ENCODE assay signal across 1 cellular context in genomic region chr19:41887711-41888382, GRCh38.
A peak's percentile ranks its signal among the peaks of the same experiment; 100 is the strongest.
TF ChIP-seq lines count a peak whose summit lies in the region.

No MANE protein-coding gene starts in this region.

TF ChIP-seq in HepG2, 621 proteins besides CTCF, POLR2A, EP300 and RAD21 (continued from another document and continues in another):
- TF ChIP-seq, protein P1, sequence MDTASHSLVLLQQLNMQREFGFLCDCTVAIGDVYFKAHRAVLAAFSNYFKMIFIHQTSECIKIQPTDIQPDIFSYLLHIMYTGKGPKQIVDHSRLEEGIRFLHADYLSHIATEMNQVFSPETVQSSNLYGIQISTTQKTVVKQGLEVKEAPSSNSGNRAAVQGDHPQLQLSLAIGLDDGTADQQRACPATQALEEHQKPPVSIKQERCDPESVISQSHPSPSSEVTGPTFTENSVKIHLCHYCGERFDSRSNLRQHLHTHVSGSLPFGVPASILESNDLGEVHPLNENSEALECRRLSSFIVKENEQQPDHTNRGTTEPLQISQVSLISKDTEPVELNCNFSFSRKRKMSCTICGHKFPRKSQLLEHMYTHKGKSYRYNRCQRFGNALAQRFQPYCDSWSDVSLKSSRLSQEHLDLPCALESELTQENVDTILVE (CRISPR knock-in tag; IDR thresholded peaks at IDR 0.05): 0 out of 2 replicates have a peak, but pooled peaks have one; percentile 51
- TF ChIP-seq ZNF800 (CRISPR knock-in tag; IDR thresholded peaks at IDR 0.05): no peak
- TF ChIP-seq ZNF564 (CRISPR knock-in tag; IDR thresholded peaks at IDR 0.05): no peak
- TF ChIP-seq, protein P2, sequence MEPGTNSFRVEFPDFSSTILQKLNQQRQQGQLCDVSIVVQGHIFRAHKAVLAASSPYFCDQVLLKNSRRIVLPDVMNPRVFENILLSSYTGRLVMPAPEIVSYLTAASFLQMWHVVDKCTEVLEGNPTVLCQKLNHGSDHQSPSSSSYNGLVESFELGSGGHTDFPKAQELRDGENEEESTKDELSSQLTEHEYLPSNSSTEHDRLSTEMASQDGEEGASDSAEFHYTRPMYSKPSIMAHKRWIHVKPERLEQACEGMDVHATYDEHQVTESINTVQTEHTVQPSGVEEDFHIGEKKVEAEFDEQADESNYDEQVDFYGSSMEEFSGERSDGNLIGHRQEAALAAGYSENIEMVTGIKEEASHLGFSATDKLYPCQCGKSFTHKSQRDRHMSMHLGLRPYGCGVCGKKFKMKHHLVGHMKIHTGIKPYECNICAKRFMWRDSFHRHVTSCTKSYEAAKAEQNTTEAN (CRISPR knock-in tag; conservative IDR thresholded peaks at IDR 0.05): no peak; the same call in 1 of the 2 replicates
- TF ChIP-seq, protein P3, sequence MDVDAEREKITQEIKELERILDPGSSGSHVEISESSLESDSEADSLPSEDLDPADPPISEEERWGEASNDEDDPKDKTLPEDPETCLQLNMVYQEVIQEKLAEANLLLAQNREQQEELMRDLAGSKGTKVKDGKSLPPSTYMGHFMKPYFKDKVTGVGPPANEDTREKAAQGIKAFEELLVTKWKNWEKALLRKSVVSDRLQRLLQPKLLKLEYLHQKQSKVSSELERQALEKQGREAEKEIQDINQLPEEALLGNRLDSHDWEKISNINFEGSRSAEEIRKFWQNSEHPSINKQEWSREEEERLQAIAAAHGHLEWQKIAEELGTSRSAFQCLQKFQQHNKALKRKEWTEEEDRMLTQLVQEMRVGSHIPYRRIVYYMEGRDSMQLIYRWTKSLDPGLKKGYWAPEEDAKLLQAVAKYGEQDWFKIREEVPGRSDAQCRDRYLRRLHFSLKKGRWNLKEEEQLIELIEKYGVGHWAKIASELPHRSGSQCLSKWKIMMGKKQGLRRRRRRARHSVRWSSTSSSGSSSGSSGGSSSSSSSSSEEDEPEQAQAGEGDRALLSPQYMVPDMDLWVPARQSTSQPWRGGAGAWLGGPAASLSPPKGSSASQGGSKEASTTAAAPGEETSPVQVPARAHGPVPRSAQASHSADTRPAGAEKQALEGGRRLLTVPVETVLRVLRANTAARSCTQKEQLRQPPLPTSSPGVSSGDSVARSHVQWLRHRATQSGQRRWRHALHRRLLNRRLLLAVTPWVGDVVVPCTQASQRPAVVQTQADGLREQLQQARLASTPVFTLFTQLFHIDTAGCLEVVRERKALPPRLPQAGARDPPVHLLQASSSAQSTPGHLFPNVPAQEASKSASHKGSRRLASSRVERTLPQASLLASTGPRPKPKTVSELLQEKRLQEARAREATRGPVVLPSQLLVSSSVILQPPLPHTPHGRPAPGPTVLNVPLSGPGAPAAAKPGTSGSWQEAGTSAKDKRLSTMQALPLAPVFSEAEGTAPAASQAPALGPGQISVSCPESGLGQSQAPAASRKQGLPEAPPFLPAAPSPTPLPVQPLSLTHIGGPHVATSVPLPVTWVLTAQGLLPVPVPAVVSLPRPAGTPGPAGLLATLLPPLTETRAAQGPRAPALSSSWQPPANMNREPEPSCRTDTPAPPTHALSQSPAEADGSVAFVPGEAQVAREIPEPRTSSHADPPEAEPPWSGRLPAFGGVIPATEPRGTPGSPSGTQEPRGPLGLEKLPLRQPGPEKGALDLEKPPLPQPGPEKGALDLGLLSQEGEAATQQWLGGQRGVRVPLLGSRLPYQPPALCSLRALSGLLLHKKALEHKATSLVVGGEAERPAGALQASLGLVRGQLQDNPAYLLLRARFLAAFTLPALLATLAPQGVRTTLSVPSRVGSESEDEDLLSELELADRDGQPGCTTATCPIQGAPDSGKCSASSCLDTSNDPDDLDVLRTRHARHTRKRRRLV (CRISPR knock-in tag; IDR thresholded peaks at IDR 0.05): 0 out of 2 replicates have a peak, but pooled peaks have one; percentile 58
- TF ChIP-seq DR1 (CRISPR knock-in tag; IDR thresholded peaks at IDR 0.05): no peak
- TF ChIP-seq, protein P4, sequence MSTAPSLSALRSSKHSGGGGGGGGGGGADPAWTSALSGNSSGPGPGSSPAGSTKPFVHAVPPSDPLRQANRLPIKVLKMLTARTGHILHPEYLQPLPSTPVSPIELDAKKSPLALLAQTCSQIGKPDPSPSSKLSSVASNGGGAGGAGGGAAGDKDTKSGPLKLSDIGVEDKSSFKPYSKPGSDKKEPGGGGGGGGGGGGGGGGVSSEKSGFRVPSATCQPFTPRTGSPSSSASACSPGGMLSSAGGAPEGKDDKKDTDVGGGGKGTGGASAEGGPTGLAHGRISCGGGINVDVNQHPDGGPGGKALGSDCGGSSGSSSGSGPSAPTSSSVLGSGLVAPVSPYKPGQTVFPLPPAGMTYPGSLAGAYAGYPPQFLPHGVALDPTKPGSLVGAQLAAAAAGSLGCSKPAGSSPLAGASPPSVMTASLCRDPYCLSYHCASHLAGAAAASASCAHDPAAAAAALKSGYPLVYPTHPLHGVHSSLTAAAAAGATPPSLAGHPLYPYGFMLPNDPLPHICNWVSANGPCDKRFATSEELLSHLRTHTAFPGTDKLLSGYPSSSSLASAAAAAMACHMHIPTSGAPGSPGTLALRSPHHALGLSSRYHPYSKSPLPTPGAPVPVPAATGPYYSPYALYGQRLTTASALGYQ (CRISPR knock-in tag; IDR thresholded peaks at IDR 0.05): peak; percentile 78; the same call in 1 of the 2 replicates
- TF ChIP-seq HNRNPL (IDR thresholded peaks at IDR 0.05; ENCODE audit: low read depth, low read length): 0 out of 2 replicates have a peak, but pooled peaks have one; percentile 69
- peak; percentile 98 for TF ChIP-seq CBFB (CRISPR knock-in tag; IDR thresholded peaks at IDR 0.05)
- TF ChIP-seq NR2C2 (CRISPR knock-in tag; IDR thresholded peaks at IDR 0.05; ENCODE audit: borderline replicate concordance): no peak; the same call in 1 of the 2 replicates
- peak; percentile 91 for TF ChIP-seq PHF21A (CRISPR knock-in tag; IDR thresholded peaks at IDR 0.05)
- TF ChIP-seq NFKB2 (CRISPR knock-in tag; IDR thresholded peaks at IDR 0.05; ENCODE audit: borderline replicate concordance): peak; percentile 50; the same call in 1 of the 2 replicates
- no peak for TF ChIP-seq ZNF619 (CRISPR knock-in tag; IDR thresholded peaks at IDR 0.05)
- TF ChIP-seq, protein P5, sequence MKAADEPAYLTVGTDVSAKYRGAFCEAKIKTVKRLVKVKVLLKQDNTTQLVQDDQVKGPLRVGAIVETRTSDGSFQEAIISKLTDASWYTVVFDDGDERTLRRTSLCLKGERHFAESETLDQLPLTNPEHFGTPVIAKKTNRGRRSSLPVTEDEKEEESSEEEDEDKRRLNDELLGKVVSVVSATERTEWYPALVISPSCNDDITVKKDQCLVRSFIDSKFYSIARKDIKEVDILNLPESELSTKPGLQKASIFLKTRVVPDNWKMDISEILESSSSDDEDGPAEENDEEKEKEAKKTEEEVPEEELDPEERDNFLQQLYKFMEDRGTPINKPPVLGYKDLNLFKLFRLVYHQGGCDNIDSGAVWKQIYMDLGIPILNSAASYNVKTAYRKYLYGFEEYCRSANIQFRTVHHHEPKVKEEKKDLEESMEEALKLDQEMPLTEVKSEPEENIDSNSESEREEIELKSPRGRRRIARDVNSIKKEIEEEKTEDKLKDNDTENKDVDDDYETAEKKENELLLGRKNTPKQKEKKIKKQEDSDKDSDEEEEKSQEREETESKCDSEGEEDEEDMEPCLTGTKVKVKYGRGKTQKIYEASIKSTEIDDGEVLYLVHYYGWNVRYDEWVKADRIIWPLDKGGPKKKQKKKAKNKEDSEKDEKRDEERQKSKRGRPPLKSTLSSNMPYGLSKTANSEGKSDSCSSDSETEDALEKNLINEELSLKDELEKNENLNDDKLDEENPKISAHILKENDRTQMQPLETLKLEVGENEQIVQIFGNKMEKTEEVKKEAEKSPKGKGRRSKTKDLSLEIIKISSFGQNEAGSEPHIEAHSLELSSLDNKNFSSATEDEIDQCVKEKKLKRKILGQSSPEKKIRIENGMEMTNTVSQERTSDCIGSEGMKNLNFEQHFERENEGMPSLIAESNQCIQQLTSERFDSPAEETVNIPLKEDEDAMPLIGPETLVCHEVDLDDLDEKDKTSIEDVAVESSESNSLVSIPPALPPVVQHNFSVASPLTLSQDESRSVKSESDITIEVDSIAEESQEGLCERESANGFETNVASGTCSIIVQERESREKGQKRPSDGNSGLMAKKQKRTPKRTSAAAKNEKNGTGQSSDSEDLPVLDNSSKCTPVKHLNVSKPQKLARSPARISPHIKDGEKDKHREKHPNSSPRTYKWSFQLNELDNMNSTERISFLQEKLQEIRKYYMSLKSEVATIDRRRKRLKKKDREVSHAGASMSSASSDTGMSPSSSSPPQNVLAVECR (CRISPR knock-in tag; IDR thresholded peaks at IDR 0.05; ENCODE audit: borderline replicate concordance): peak; percentile 61; the same call in 1 of the 2 replicates
- no peak; the same call in 1 of the 2 replicates for TF ChIP-seq ZNF362 (CRISPR knock-in tag; IDR thresholded peaks at IDR 0.05; ENCODE audit: borderline replicate concordance)
- TF ChIP-seq TGIF2 (CRISPR knock-in tag; IDR thresholded peaks at IDR 0.05): peak; percentile 82
- no peak for TF ChIP-seq NFE2L1 (CRISPR knock-in tag; IDR thresholded peaks at IDR 0.05; ENCODE audit: borderline replicate concordance)
- TF ChIP-seq DMTF1 (CRISPR knock-in tag; IDR thresholded peaks at IDR 0.05): no peak
- TF ChIP-seq MEIS2 (CRISPR knock-in tag; IDR thresholded peaks at IDR 0.05): peak; percentile 60; the same call in 1 of the 2 replicates
- TF ChIP-seq ZNF160 (CRISPR knock-in tag; IDR thresholded peaks at IDR 0.05): no peak
- TF ChIP-seq, protein P6, sequence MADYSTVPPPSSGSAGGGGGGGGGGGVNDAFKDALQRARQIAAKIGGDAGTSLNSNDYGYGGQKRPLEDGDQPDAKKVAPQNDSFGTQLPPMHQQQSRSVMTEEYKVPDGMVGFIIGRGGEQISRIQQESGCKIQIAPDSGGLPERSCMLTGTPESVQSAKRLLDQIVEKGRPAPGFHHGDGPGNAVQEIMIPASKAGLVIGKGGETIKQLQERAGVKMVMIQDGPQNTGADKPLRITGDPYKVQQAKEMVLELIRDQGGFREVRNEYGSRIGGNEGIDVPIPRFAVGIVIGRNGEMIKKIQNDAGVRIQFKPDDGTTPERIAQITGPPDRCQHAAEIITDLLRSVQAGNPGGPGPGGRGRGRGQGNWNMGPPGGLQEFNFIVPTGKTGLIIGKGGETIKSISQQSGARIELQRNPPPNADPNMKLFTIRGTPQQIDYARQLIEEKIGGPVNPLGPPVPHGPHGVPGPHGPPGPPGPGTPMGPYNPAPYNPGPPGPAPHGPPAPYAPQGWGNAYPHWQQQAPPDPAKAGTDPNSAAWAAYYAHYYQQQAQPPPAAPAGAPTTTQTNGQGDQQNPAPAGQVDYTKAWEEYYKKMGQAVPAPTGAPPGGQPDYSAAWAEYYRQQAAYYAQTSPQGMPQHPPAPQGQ (CRISPR knock-in tag; IDR thresholded peaks at IDR 0.05; ENCODE audit: borderline replicate concordance): no peak
- TF ChIP-seq ARHGAP35 (CRISPR knock-in tag; IDR thresholded peaks at IDR 0.05; ENCODE audit: borderline replicate concordance): no peak
- peak; percentile 89 for TF ChIP-seq FOXO1 (CRISPR knock-in tag; IDR thresholded peaks at IDR 0.05)
- TF ChIP-seq, protein P7, sequence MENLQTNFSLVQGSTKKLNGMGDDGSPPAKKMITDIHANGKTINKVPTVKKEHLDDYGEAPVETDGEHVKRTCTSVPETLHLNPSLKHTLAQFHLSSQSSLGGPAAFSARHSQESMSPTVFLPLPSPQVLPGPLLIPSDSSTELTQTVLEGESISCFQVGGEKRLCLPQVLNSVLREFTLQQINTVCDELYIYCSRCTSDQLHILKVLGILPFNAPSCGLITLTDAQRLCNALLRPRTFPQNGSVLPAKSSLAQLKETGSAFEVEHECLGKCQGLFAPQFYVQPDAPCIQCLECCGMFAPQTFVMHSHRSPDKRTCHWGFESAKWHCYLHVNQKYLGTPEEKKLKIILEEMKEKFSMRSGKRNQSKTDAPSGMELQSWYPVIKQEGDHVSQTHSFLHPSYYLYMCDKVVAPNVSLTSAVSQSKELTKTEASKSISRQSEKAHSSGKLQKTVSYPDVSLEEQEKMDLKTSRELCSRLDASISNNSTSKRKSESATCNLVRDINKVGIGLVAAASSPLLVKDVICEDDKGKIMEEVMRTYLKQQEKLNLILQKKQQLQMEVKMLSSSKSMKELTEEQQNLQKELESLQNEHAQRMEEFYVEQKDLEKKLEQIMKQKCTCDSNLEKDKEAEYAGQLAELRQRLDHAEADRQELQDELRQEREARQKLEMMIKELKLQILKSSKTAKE (CRISPR knock-in tag; IDR thresholded peaks at IDR 0.05; ENCODE audit: borderline replicate concordance): peak; percentile 53; the same call in 1 of the 2 replicates
- TF ChIP-seq MYNN (CRISPR knock-in tag; IDR thresholded peaks at IDR 0.05; ENCODE audit: low read depth): no peak
- TF ChIP-seq ZNF331 (CRISPR knock-in tag; IDR thresholded peaks at IDR 0.05): peak; percentile 86
- TF ChIP-seq CREBL2 (CRISPR knock-in tag; IDR thresholded peaks at IDR 0.05; ENCODE audit: borderline replicate concordance): peak; percentile 82; the same call in 1 of the 2 replicates
- peak; percentile 57 for TF ChIP-seq STAG1 (CRISPR knock-in tag; IDR thresholded peaks at IDR 0.05)
